In the genomic region with DNA sequence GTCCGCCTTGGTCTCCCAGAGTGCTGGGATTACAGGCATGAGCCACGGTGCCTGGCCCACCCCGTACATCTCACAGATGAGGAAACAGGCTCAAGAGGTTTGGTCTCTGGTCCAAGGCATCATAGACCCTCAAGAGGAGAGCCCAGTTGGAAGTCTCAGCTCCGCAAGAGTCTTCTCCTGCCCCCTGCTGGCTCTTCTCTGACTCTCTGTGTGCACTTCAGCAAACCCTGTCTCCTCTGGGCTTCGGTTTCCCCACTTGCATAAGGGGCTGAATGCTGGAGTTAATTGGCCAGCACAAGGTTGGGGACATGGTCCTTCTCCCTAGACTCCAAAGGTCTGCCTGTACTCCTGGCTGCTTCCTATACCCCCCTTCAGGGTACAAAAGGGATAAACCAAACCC, we compare ENCODE assay signal across 9 cellular contexts. TPM values are rescaled to one million over a fixed set of nuclear protein-coding genes. Genes with fewer than 3 reads are reported as not detected.
DNase-seq lines count a peak whose midpoint lies in the region; ATAC-seq, FAIRE-seq and TF ChIP-seq lines count a peak whose summit lies in the region.
"Had no signal": no experiment of that assay in that cellular context is flagged by ENCODE, and none has a peak within 500 bp of the region (broad histone marks: within the 10 kb centered on the region; RNA-seq: fewer than 3 reads in every experiment).

No MANE protein-coding gene starts in this region.

- no peaks in the 10 kb centered on the region for H3K27me3 ChIP-seq in Panc1 (ENCODE audit: control insufficient read depth, insufficient read depth, low read length)

- no peak for FAIRE-seq in A549 (lab: Jason Lieb, UNC)

- 91% methylated on average over 4 of the region's 5 CpGs for WGBS in A549 (ENCODE audit: missing lambda C conversion rate)

- CTCF ChIA-PET in A549 (lab: Yijun Ruan, JAX) (interaction anchor here (1.3 to 2.0 kb wide), 6 partner anchors 9 to 360 kb away, joined by 3 to 20 read pairs (median 4); no protein-coding TSS in a partner anchor), Panc1 (lab: Charles Lee) (interaction anchor here (0.5 to 0.9 kb wide), 4 partner anchors 14 to 1356 kb away, joined by 6 to 10 read pairs (median 8); partner anchors contain the start of gene INKA1)

- intact Hi-C loops in Panc1 (cut with micrococcal nuclease; ENCODE audit: unreplicated experiment) = no loop called here

- in situ Hi-C loops in Panc1 (cut with HindIII; ENCODE audit: low pct_unique_long_range_greater_than_20kb, low sequenced_read_pairs) = no loop called here

- TF ChIP-seq CTCF in A549 (IDR thresholded peaks at IDR 0.05) = peak; percentile 8; the same call in 1 of the 3 replicates
- peak; percentile 50; the same call in 2 of the 3 replicates for TF ChIP-seq CTCF in GM12872 (IDR thresholded peaks at IDR 0.05; ENCODE audit: insufficient read depth, low read depth, low read length)
- peak; percentile 61; the same call in 1 of the 2 replicates for TF ChIP-seq CTCF in Panc1 (IDR thresholded peaks at IDR 0.05)
- peak; percentile 27 for TF ChIP-seq CTCF in fibroblast of mammary gland (conservative IDR thresholded peaks at IDR 0.05; ENCODE audit: control insufficient read depth, insufficient read depth, low read depth, low read length)

- DNase-seq in A549 (ENCODE audit: low read depth in 1 of 2, low spot score in 1 of 2) = no peak
- no peak for DNase-seq in Panc1 (ENCODE audit: low read depth, low spot score)
- peak; percentile 17 for DNase-seq in fibroblast of mammary gland (ENCODE audit: low read depth)
- DNase-seq in activated CD8-positive, alpha-beta memory T cell treated with anti-CD3 and anti-CD28 coated beads, Interleukin-2, amount 50 U/mL, for 48 hours = no peak
- DNase-seq: stimulated activated CD4-positive, alpha-beta T cell treated with anti-CD3 and anti-CD28 coated beads, Interleukin-4, amount 100 ng/mL, for 4 hours had no signal

- ATAC-seq in A549 (no peak), Panc1 (no peak), GM18870 (IDR thresholded peaks at IDR 0.05; ENCODE audit: unreplicated experiment) (no peak), GM18511 (IDR thresholded peaks at IDR 0.05; ENCODE audit: unreplicated experiment) (no peak), HG03196 (IDR thresholded peaks at IDR 0.05; ENCODE audit: unreplicated experiment) (no peak)

- BruUV-seq in Panc1 (replicated peaks; lab: Mats Ljungman, UMichigan) = no TSS peak

- no peak for TF ChIP-seq POLR2A in A549 (IDR thresholded peaks at IDR 0.05; ENCODE audit: low read length)

- H3K9me3 ChIP-seq in A549 = no peaks in the 10 kb centered on the region
- no peaks in the 10 kb centered on the region for H3K9me3 ChIP-seq in Panc1 (ENCODE audit: control insufficient read depth, insufficient read depth, low read depth, low read length)

- POLR2A ChIA-PET in A549 (lab: Yijun Ruan, JAX) (interaction anchor here (0.6 to 1.0 kb wide), 5 partner anchors 11 to 347 kb away, joined by 3 to 5 read pairs (median 3); partner anchors contain the start of genes CDHR4, IP6K1 and MON1A), Panc1 (lab: Charles Lee) (no interaction called here)

- H3K4me1 ChIP-seq in A549 = peaks cover 51% of the 10 kb centered on the region
- peaks cover 20% of the 10 kb centered on the region for H3K4me1 ChIP-seq in Panc1 (ENCODE audit: control insufficient read depth, insufficient read depth, low read length)

- H3K4me3 ChIP-seq in A549 (no peak overlapping the region), Panc1 (ENCODE audit: low read depth in 2 of 2, low read length in 2 of 2) (peak overlapping the region; percentile 31 to 62; a peak in 3 of 4 replicates), fibroblast of mammary gland (ENCODE audit: control insufficient read depth, low read depth, low read length) (no peak overlapping the region)

- TF ChIP-seq RAD21 in A549 (conservative IDR thresholded peaks at IDR 0.05 in 1 of 2, IDR thresholded peaks at IDR 0.05 in 1 of 2) = peak in 1 of 2 experiments; percentile 19; a peak in 1 of 5 replicates

- H3K27ac ChIP-seq in A549 = peak overlapping the region; percentile 87 to 93
- peak overlapping the region; percentile 94 for H3K27ac ChIP-seq in Panc1 (ENCODE audit: low read length)

- peak overlapping the region; percentile 84 for H3K4me2 ChIP-seq in A549

- H3K36me3 ChIP-seq in Panc1 (ENCODE audit: control insufficient read depth, insufficient read depth, low read length) = peaks cover 2% of the 10 kb centered on the region; the same call in 1 of the 2 replicates

- no peak for TF ChIP-seq EP300 in A549 (IDR thresholded peaks at IDR 0.05)

TF ChIP-seq in A549, 52 proteins besides CTCF, POLR2A, EP300 and RAD21:
- no peak for TF ChIP-seq CBX2 (IDR thresholded peaks at IDR 0.05; ENCODE audit: borderline replicate concordance, low read depth)

RNA-seq across cellular contexts. Expression of gene MST1R, which starts 3.9 kb away (rescaled TPM):
- polyA plus RNA-seq in A549 (2011; rRNA removed) = 7.5 and 9.6 TPM in 2 replicates
- 10.2 and 12.7 TPM in 2 replicates for polyA plus RNA-seq in A549 (2012; cell fraction: cytosol; rRNA removed)
- 60.5 and 73.7 TPM in 2 replicates for polyA plus RNA-seq in A549 (2012; cell fraction: nucleus; rRNA removed)
- 5.9 to 6.1 TPM (median 6.0 TPM) in 3 replicates for polyA plus RNA-seq in A549 (2017; fragmentation: RNase III; extraction: RNeasy Plus Mini Kit Qiagen cat#74134 plus additional on column Dnase treatment)
- 23.9 and 26.0 TPM in 2 replicates for polyA minus RNA-seq in A549 (2011; rRNA and poly(A)+ RNA removed)
- 27.5 TPM for total RNA-seq in Panc1 (2021; ENCODE audit: unreplicated experiment)
- 18.7 TPM for polyA plus RNA-seq in Panc1 (2012; ENCODE audit: insufficient read length)

RNA-seq across cellular contexts. Expression of gene MON1A, which starts 29.8 kb away (rescaled TPM):
- polyA plus RNA-seq in A549 (2011; rRNA removed) = 4.2 and 5.1 TPM in 2 replicates
- polyA plus RNA-seq in A549 (2012; cell fraction: cytosol; rRNA removed) = 10.3 and 13.3 TPM in 2 replicates
- 10.2 and 14.8 TPM in 2 replicates for polyA plus RNA-seq in A549 (2012; cell fraction: nucleus; rRNA removed)
- 4.7 to 5.1 TPM (median 4.7 TPM) in 3 replicates for polyA plus RNA-seq in A549 (2017; fragmentation: RNase III; extraction: RNeasy Plus Mini Kit Qiagen cat#74134 plus additional on column Dnase treatment)
- 4.4 and 4.5 TPM in 2 replicates for polyA minus RNA-seq in A549 (2011; rRNA and poly(A)+ RNA removed)
- total RNA-seq in Panc1 (2021; ENCODE audit: unreplicated experiment) = 12.9 TPM
- 12.0 TPM for polyA plus RNA-seq in Panc1 (2012; ENCODE audit: insufficient read length)

RNA-seq across cellular contexts. Expression of gene CAMKV, which starts 30.1 kb away (rescaled TPM):
- polyA plus RNA-seq in A549 (2011; rRNA removed) = 0.20 and 0.31 TPM in 2 replicates
- polyA plus RNA-seq in A549 (2012; cell fraction: cytosol; rRNA removed) = 0.41 TPM in 2 replicates
- 1.6 and 2.1 TPM in 2 replicates for polyA plus RNA-seq in A549 (2012; cell fraction: nucleus; rRNA removed)
- 0.31 to 0.51 TPM (median 0.46 TPM) in 3 replicates for polyA plus RNA-seq in A549 (2017; fragmentation: RNase III; extraction: RNeasy Plus Mini Kit Qiagen cat#74134 plus additional on column Dnase treatment)
- 0.17 and 0.44 TPM in 2 replicates for polyA minus RNA-seq in A549 (2011; rRNA and poly(A)+ RNA removed)
- 0.85 TPM for total RNA-seq in Panc1 (2021; ENCODE audit: unreplicated experiment)
- polyA plus RNA-seq in Panc1 (2012; ENCODE audit: insufficient read length) = not detected

RNA-seq across cellular contexts. Expression of gene RBM6, which starts 40.1 kb away (rescaled TPM):
- polyA plus RNA-seq in A549 (2011; rRNA removed) (42.2 and 44.2 TPM in 2 replicates), A549 (2017; fragmentation: RNase III; extraction: RNeasy Plus Mini Kit Qiagen cat#74134 plus additional on column Dnase treatment) (36.3 to 41.4 TPM (median 40.4 TPM) in 3 replicates)
- polyA plus RNA-seq in A549 (2012; cell fraction: cytosol; rRNA removed) = 14.6 and 16.1 TPM in 2 replicates
- polyA plus RNA-seq in A549 (2012; cell fraction: nucleus; rRNA removed) = 15.5 and 26.0 TPM in 2 replicates
- polyA minus RNA-seq in A549 (2011; rRNA and poly(A)+ RNA removed) = 15.7 and 17.7 TPM in 2 replicates
- total RNA-seq in Panc1 (2021; ENCODE audit: unreplicated experiment) = 43.6 TPM
- polyA plus RNA-seq in Panc1 (2012; ENCODE audit: insufficient read length) = 22.6 TPM

RNA-seq across cellular contexts. Expression of gene TRAIP, which starts 43.5 kb away (rescaled TPM):
- polyA plus RNA-seq in A549 (2011; rRNA removed) (10.2 and 10.7 TPM in 2 replicates), A549 (2017; fragmentation: RNase III; extraction: RNeasy Plus Mini Kit Qiagen cat#74134 plus additional on column Dnase treatment) (10.7 to 11.9 TPM (median 11.5 TPM) in 3 replicates)
- 21.9 and 22.1 TPM in 2 replicates for polyA plus RNA-seq in A549 (2012; cell fraction: cytosol; rRNA removed)
- polyA plus RNA-seq in A549 (2012; cell fraction: nucleus; rRNA removed) = 73.2 and 74.9 TPM in 2 replicates
- 14.8 and 18.7 TPM in 2 replicates for polyA minus RNA-seq in A549 (2011; rRNA and poly(A)+ RNA removed)
- 18.5 TPM for total RNA-seq in Panc1 (2021; ENCODE audit: unreplicated experiment)
- 8.2 TPM for polyA plus RNA-seq in Panc1 (2012; ENCODE audit: insufficient read length)

Comparison
In these comparisons a context has a peak if more than half of its experiments do, and no peak if none do; other contexts are left out.
1. H3K4me3 ChIP-seq: peak in Panc1 (2 of 2); none in A549 (single experiment) and fibroblast of mammary gland (single experiment).
2. CTCF ChIP-seq: peak in every context shown above with its lines; median percentile 61 in Panc1; 50 in GM12872; 27 in fibroblast of mammary gland; 8 in A549.